Comparison of ENCODE assay signal across 25 cellular contexts in the genomic region with DNA sequence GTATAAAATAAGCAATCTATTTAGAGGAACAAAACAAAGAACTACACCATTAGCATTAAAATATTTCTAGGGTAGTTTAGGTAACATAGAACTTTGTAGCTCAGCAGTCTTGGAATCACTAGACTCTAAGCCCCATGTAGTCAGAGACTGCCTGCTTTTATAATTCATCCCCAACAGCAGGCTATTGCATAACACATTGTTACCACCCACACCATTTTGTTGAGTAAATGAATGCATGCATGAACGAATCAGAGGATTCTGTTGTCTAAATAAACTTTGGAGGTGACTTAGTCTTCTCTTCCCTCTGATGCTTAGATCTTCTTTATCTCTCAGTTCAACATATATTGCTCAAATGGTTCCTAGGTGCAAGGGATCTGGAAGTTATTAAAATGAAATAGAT.
"Had no signal": no experiment of that assay in that cellular context is flagged by ENCODE, and none has a peak within 500 bp of the region (broad histone marks: within the 10 kb centered on the region; RNA-seq: fewer than 3 reads in every experiment).

No MANE protein-coding gene starts in this region.

- DNase-seq: hypothalamus; immature natural killer cell; islet precursor cell; left cardiac atrium; lower lobe of right lung; mammary epithelial cell; mesenchymal stem cell; naive thymus-derived CD8-positive, alpha-beta T cell; occipital lobe; psoas muscle; stimulated activated CD4-positive, alpha-beta T cell treated with anti-CD3 and anti-CD28 coated beads, Interleukin-12 subunit alpha, Interleukin-12 subunit beta, amount 100 ng/mL, for 4 hours; stimulated activated CD4-positive, alpha-beta T cell treated with anti-CD3 and anti-CD28 coated beads, Interleukin-15, amount 100 ng/mL, for 24 hours; stimulated activated CD4-positive, alpha-beta T cell treated with anti-CD3 and anti-CD28 coated beads, Interleukin-4, amount 100 ng/mL, for 4 hours; stimulated activated CD8-positive, alpha-beta memory T cell treated with anti-CD3 and anti-CD28 coated beads, Interleukin-4, amount 100 ng/mL, for 48 hours; stimulated activated naive CD4-positive, alpha-beta T cell treated with Interleukin-2 at 50 U/mL for 16 hours; stimulated activated naive CD8-positive, alpha-beta T cell treated with anti-CD3 and anti-CD28 coated beads, Interleukin-15, amount 100 ng/mL, for 72 hours; substantia nigra; uterus had no signal

- ATAC-seq: left cardiac atrium; left lobe of liver; lower lobe of right lung; naive thymus-derived CD8-positive, alpha-beta T cell; psoas muscle; sciatic nerve; stimulated activated memory B cell treated with anti-CD40 and anti-IgM and Interleukin-4, amounts not matched to agents 10 μg/mL and 1 μg/mL and 100 μg/mL, for 72 hours; stimulated activated naive CD8-positive, alpha-beta T cell treated with anti-CD3 and anti-CD28 coated beads, Interleukin-15, amount 100 ng/mL, for 72 hours had no signal

- H3K4me1 ChIP-seq: lower lobe of right lung, parathyroid adenoma, psoas muscle, right atrium auricular region, tibial nerve, uterus had no signal

- H3K27me3 ChIP-seq: right atrium auricular region, tibial nerve, uterus had no signal

- H3K9ac ChIP-seq: parathyroid adenoma had no signal

- H3K79me2 ChIP-seq: parathyroid adenoma had no signal

- H3K36me3 ChIP-seq: lower lobe of right lung, right atrium auricular region, tibial nerve, uterus had no signal

- H3K4me3 ChIP-seq: lower lobe of right lung, psoas muscle, right atrium auricular region, skin epidermis, tibial nerve, uterus had no signal

- H3K27ac ChIP-seq: lower lobe of right lung, parathyroid adenoma, psoas muscle, right atrium auricular region, tibial nerve, uterus had no signal

- H3K9me3 ChIP-seq: lower lobe of right lung, psoas muscle, right atrium auricular region, tibial nerve, uterus had no signal

- H2AFZ ChIP-seq: parathyroid adenoma had no signal
